Comparison of ENCODE assay signal across 1 cellular context in genomic region chr18:28185121-28185520, GRCh38.
TF ChIP-seq lines count a peak whose summit lies in the region.

No MANE protein-coding gene starts in this region.

TF ChIP-seq in WTC11, 78 proteins besides CTCF, POLR2A, EP300 and RAD21:
- TF ChIP-seq ZNF281 (CRISPR knock-in tag; IDR thresholded peaks at IDR 0.05), result no peak
- 0 out of 2 replicates have a peak, but pooled peaks have one; percentile 13 for TF ChIP-seq ZNF423 (CRISPR knock-in tag; IDR thresholded peaks at IDR 0.05)
